ENCODE assay signal across 11 cellular contexts in the genomic region with DNA sequence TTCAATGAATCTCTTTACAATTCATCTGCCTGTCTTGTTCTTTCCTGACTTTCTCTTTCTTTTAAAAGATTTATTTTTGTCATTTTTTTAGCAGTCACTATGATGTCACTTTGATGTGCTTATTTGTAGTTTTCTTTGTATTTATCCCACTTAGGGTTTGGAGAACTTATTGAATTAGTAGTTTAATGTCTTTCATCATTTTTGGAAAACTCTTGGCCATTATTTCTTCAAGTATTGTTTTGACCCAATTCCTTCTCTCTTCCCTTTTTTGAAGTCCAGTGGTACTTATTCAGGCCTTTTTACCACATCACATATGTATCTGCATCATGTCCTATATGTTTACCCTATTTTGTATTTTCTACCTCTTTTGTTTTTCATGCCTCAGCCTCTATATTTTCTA.
"Had no signal": no experiment of that assay in that cellular context is flagged by ENCODE, and none has a peak within 500 bp of the region (broad histone marks: within the 10 kb centered on the region; RNA-seq: fewer than 3 reads in every experiment).

No MANE protein-coding gene starts in this region.

- H3K4me3 Mint-ChIP-seq: GM23338, H9, HFFc6, IgD-negative memory B cell had no signal

- H3K36me3 Mint-ChIP-seq: IgD-negative memory B cell had no signal

- H3K9me3 Mint-ChIP-seq: GM23338, H9, HFFc6 had no signal

- H3K4me2 ChIP-seq: GM23338, KMS-11 had no signal

- H3K9ac ChIP-seq: KMS-11 had no signal

- H3K4me3 ChIP-seq: GM23338 had no signal

- H3K27ac Mint-ChIP-seq: GM23338, H9, HFFc6 had no signal

- ATAC-seq: GM23338, HepG2 had no signal

- DNase-seq: H9, HCEC 1CT, HFFc6, KBM-7 had no signal

- H3K27ac ChIP-seq: HL-60, KMS-11 had no signal

- FAIRE-seq: H1, H54, HepG2 had no signal

- H2AFZ ChIP-seq: GM23338 had no signal
